Comparison of ENCODE assay signal across 18 cellular contexts in the genomic region with DNA sequence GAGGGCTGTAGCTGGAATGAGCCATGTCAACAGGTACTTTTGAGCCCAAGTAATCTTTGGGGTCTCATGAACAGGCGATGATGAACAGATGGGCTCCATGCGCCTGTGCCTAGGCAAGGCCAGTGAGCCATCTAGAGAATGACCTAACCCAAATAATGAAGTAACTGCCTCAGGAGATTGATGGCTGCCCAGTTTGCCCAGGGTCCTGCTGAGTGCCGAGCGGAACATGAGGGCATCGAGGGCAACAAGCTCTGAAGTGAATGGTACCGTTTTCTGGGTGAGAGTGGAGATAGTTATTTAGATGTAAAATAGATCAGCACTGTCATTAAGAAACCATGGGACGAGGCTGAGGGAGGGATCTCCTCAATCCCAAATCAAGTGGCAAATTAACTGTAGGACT.
DNase-seq lines count a peak whose midpoint lies in the region; ATAC-seq and TF ChIP-seq lines count a peak whose summit lies in the region.
"Had no signal": no experiment of that assay in that cellular context is flagged by ENCODE, and none has a peak within 500 bp of the region (broad histone marks: within the 10 kb centered on the region; RNA-seq: fewer than 3 reads in every experiment).

No MANE protein-coding gene starts in this region.

- H4K20me1 ChIP-seq in GM23338 (replicated peaks; ENCODE audit: insufficient read depth), result peaks cover 3% of the 10 kb centered on the region; the same call in 1 of the 2 replicates

- no peak overlapping the region for H3K4me3 Mint-ChIP-seq in activated CD8-positive, alpha-beta T cell treated with anti-CD3 and anti-CD28 coated beads for 36 hours
- H3K4me3 Mint-ChIP-seq in activated CD8-positive, alpha-beta T cell treated with anti-CD3 and anti-CD28 coated beads, Interleukin-2, amount 10 ng/mL, durations not matched to agents 7 days and 5 days, result no peak overlapping the region
- H3K4me3 Mint-ChIP-seq in GM23338 (no peak overlapping the region), mesothelial cell of epicardium (no peak overlapping the region)
- no peak overlapping the region for H3K4me3 Mint-ChIP-seq in activated naive CD8-positive, alpha-beta T cell
- H3K4me3 Mint-ChIP-seq: HFFc6 had no signal

- no peaks in the 10 kb centered on the region for H3K79me2 ChIP-seq in GM23338 (replicated peaks; ENCODE audit: insufficient read depth)

- H3K27me3 Mint-ChIP-seq in activated CD8-positive, alpha-beta T cell treated with anti-CD3 and anti-CD28 coated beads for 36 hours, result no peaks in the 10 kb centered on the region
- no peaks in the 10 kb centered on the region for H3K27me3 Mint-ChIP-seq in activated CD8-positive, alpha-beta T cell treated with anti-CD3 and anti-CD28 coated beads, Interleukin-2, amount 10 ng/mL, durations not matched to agents 7 days and 5 days (ENCODE audit: low read depth)
- H3K27me3 Mint-ChIP-seq in GM23338 (ENCODE audit: insufficient read depth, low read depth, poor library complexity), result peaks cover 22% of the 10 kb centered on the region
- H3K27me3 Mint-ChIP-seq in activated naive CD8-positive, alpha-beta T cell, result no peaks in the 10 kb centered on the region
- H3K27me3 Mint-ChIP-seq in mesothelial cell of epicardium (ENCODE audit: low read depth), result no peaks in the 10 kb centered on the region

- H3K4me2 ChIP-seq in GM23338, result no peak overlapping the region
- H3K4me2 ChIP-seq: BLaER1 treated with 17β-estradiol and CSF1 and Interleukin-3, amounts not matched to agents 10 nM and 100 nM had no signal

- in situ Hi-C loops in ACHN (cut with HindIII; ENCODE audit: low pct_ligation_motif_present, low pct_unique_long_range_greater_than_20kb, low sequenced_read_pairs), result no loop called here

- H3K36me3 Mint-ChIP-seq in activated CD8-positive, alpha-beta T cell treated with anti-CD3 and anti-CD28 coated beads for 36 hours (ENCODE audit: low read depth), result peaks cover 47% of the 10 kb centered on the region
- H3K36me3 Mint-ChIP-seq in activated CD8-positive, alpha-beta T cell treated with anti-CD3 and anti-CD28 coated beads, Interleukin-2, amount 10 ng/mL, durations not matched to agents 7 days and 5 days (ENCODE audit: low read depth), result peaks cover 62% of the 10 kb centered on the region
- peaks cover 69% of the 10 kb centered on the region for H3K36me3 Mint-ChIP-seq in GM23338 (ENCODE audit: low read depth)
- H3K36me3 Mint-ChIP-seq in activated naive CD8-positive, alpha-beta T cell, result peaks cover 15% of the 10 kb centered on the region
- peaks cover 30% of the 10 kb centered on the region for H3K36me3 Mint-ChIP-seq in mesothelial cell of epicardium

- no peaks in the 10 kb centered on the region for H3K9me2 ChIP-seq in GM23338 (ENCODE audit: insufficient read depth)

- POLR2A ChIA-PET in activated CD8-positive, alpha-beta T cell treated with anti-CD3 and anti-CD28 coated beads for 36 hours (lab: Charles Lee), result no interaction called here
- POLR2A ChIA-PET in activated CD8-positive, alpha-beta T cell treated with anti-CD3 and anti-CD28 coated beads, Interleukin-2, amount 10 ng/mL, durations not matched to agents 7 days and 5 days (lab: Charles Lee), result interaction anchor here (1.1 kb wide), 1 partner anchor 10 kb away, joined by 3 read pairs; no protein-coding TSS in a partner anchor

- no peak overlapping the region for H3K4me3 ChIP-seq in GM23338
- H3K4me3 ChIP-seq: BLaER1 treated with 17β-estradiol and CSF1 and Interleukin-3, amounts not matched to agents 10 nM and 100 nM had no signal

- peaks cover 6% of the 10 kb centered on the region; the same call in 1 of the 2 replicates for H3K4me1 ChIP-seq in GM23338 (ENCODE audit: insufficient read depth)
- H3K4me1 ChIP-seq: BLaER1 treated with 17β-estradiol and CSF1 and Interleukin-3, amounts not matched to agents 10 nM and 100 nM had no signal

- no peaks in the 10 kb centered on the region for H3K27me3 ChIP-seq in GM23338 (ENCODE audit: insufficient read depth)
- H3K27me3 ChIP-seq: BLaER1 treated with 17β-estradiol and CSF1 and Interleukin-3, amounts not matched to agents 10 nM and 100 nM had no signal

- intact Hi-C loops in activated CD8-positive, alpha-beta T cell treated with anti-CD3 and anti-CD28 coated beads for 36 hours (cut with micrococcal nuclease), result loop anchor here (10.0 kb wide), 1 partner anchor 159 kb away; no protein-coding TSS in a partner anchor

- H2AFZ ChIP-seq in GM23338, result no peak overlapping the region

- H3K9me3 Mint-ChIP-seq in activated CD8-positive, alpha-beta T cell treated with anti-CD3 and anti-CD28 coated beads for 36 hours, result no peaks in the 10 kb centered on the region
- H3K9me3 Mint-ChIP-seq in activated CD8-positive, alpha-beta T cell treated with anti-CD3 and anti-CD28 coated beads, Interleukin-2, amount 10 ng/mL, durations not matched to agents 7 days and 5 days (ENCODE audit: insufficient read depth), result no peaks in the 10 kb centered on the region
- H3K9me3 Mint-ChIP-seq in GM23338, result no peaks in the 10 kb centered on the region
- no peaks in the 10 kb centered on the region for H3K9me3 Mint-ChIP-seq in activated naive CD8-positive, alpha-beta T cell (ENCODE audit: low read depth)
- H3K9me3 Mint-ChIP-seq in mesothelial cell of epicardium, result no peaks in the 10 kb centered on the region
- H3K9me3 Mint-ChIP-seq: HFFc6 had no signal

- no peak for DNase-seq in activated CD8-positive, alpha-beta T cell treated with anti-CD3 and anti-CD28 coated beads for 36 hours
- no peak for DNase-seq in activated CD8-positive, alpha-beta T cell treated with anti-CD3 and anti-CD28 coated beads, Interleukin-2, amount 10 ng/mL, durations not matched to agents 7 days and 5 days
- DNase-seq in GM23338 (ENCODE audit: low spot score) (no peak), mesothelial cell of epicardium (ENCODE audit: low spot score in 2 of 2, unreplicated experiment in 2 of 2) (no peak), RKO (ENCODE audit: low spot score) (no peak), ACHN (no peak)
- DNase-seq: DMS 273 treated with DMSO at 0.1 percent for 48 hours, GDM1, HFFc6, MM.1S, NCI-H1092 treated with DMSO at 0.1 percent for 48 hours, NCI-H510A treated with DMSO at 0.1 percent for 48 hours, Right ventricle myocardium superior had no signal

- TF ChIP-seq CTCF in activated CD8-positive, alpha-beta T cell treated with anti-CD3 and anti-CD28 coated beads for 36 hours (IDR thresholded peaks at IDR 0.05), result no peak
- TF ChIP-seq CTCF in GM23338 (conservative IDR thresholded peaks at IDR 0.05; ENCODE audit: low read depth in 2 of 2) (no peak), mesothelial cell of epicardium (IDR thresholded peaks at IDR 0.05; ENCODE audit: unreplicated experiment) (no peak)

- no peak for ATAC-seq in activated CD8-positive, alpha-beta T cell treated with anti-CD3 and anti-CD28 coated beads for 36 hours
- no peak for ATAC-seq in activated CD8-positive, alpha-beta T cell treated with anti-CD3 and anti-CD28 coated beads, Interleukin-2, amount 10 ng/mL, durations not matched to agents 7 days and 5 days
- ATAC-seq in GM23338 (no peak), HG03521 (IDR thresholded peaks at IDR 0.05; ENCODE audit: unreplicated experiment) (no peak)
- ATAC-seq: HepG2, Panc1 had no signal

- H3F3A ChIP-seq in GM23338 (replicated peaks; ENCODE audit: low read depth), result 0 out of 2 replicates have a peak, but pooled peaks cover 4% of the 10 kb centered on the region

- peak overlapping the region; percentile 46 for H3K27ac Mint-ChIP-seq in activated CD8-positive, alpha-beta T cell treated with anti-CD3 and anti-CD28 coated beads for 36 hours
- H3K27ac Mint-ChIP-seq in activated CD8-positive, alpha-beta T cell treated with anti-CD3 and anti-CD28 coated beads, Interleukin-2, amount 10 ng/mL, durations not matched to agents 7 days and 5 days, result no peak overlapping the region
- no peak overlapping the region; the same call in 1 of the 2 replicates for H3K27ac Mint-ChIP-seq in GM23338
- H3K27ac Mint-ChIP-seq in activated naive CD8-positive, alpha-beta T cell, result peak overlapping the region; percentile 50
- peak overlapping the region; percentile 33 for H3K27ac Mint-ChIP-seq in mesothelial cell of epicardium
- H3K27ac Mint-ChIP-seq: HFFc6 had no signal

- CTCF ChIA-PET in activated CD8-positive, alpha-beta T cell treated with anti-CD3 and anti-CD28 coated beads for 36 hours (lab: Charles Lee), result interaction anchor here (1.0 to 1.8 kb wide), 4 partner anchors 10 to 160 kb away, joined by 3 to 6 read pairs (median 4); no protein-coding TSS in a partner anchor
- CTCF ChIA-PET in activated CD8-positive, alpha-beta T cell treated with anti-CD3 and anti-CD28 coated beads, Interleukin-2, amount 10 ng/mL, durations not matched to agents 7 days and 5 days (lab: Charles Lee), result interaction anchor here (1.1 kb wide), 1 partner anchor 158 kb away, joined by 3 read pairs; no protein-coding TSS in a partner anchor

- H3K27ac ChIP-seq in GM23338 (ENCODE audit: low read depth), result peak overlapping the region; percentile 59; the same call in 1 of the 2 replicates
- H3K27ac ChIP-seq: BLaER1 treated with 17β-estradiol and CSF1 and Interleukin-3, amounts not matched to agents 10 nM and 100 nM had no signal

- H3K36me3 ChIP-seq in GM23338 (ENCODE audit: insufficient read depth), result peaks cover 18% of the 10 kb centered on the region

- no peaks in the 10 kb centered on the region for H3K4me1 Mint-ChIP-seq in activated CD8-positive, alpha-beta T cell treated with anti-CD3 and anti-CD28 coated beads for 36 hours (ENCODE audit: low read depth)
- H3K4me1 Mint-ChIP-seq in activated CD8-positive, alpha-beta T cell treated with anti-CD3 and anti-CD28 coated beads, Interleukin-2, amount 10 ng/mL, durations not matched to agents 7 days and 5 days (ENCODE audit: low read depth), result no peaks in the 10 kb centered on the region
- H3K4me1 Mint-ChIP-seq in GM23338 (peaks cover 19% of the 10 kb centered on the region), mesothelial cell of epicardium (no peaks in the 10 kb centered on the region)
- peaks cover 1% of the 10 kb centered on the region for H3K4me1 Mint-ChIP-seq in activated naive CD8-positive, alpha-beta T cell (ENCODE audit: low read depth)

TF ChIP-seq in GM23338, 12 proteins besides CTCF, POLR2A, EP300 and RAD21 (continues in another document):
- no peak for TF ChIP-seq STAT1 (IDR thresholded peaks at IDR 0.05; ENCODE audit: unreplicated experiment)
- no peak for TF ChIP-seq NANOG (IDR thresholded peaks at IDR 0.05; ENCODE audit: borderline replicate concordance)
- TF ChIP-seq, protein P1, sequence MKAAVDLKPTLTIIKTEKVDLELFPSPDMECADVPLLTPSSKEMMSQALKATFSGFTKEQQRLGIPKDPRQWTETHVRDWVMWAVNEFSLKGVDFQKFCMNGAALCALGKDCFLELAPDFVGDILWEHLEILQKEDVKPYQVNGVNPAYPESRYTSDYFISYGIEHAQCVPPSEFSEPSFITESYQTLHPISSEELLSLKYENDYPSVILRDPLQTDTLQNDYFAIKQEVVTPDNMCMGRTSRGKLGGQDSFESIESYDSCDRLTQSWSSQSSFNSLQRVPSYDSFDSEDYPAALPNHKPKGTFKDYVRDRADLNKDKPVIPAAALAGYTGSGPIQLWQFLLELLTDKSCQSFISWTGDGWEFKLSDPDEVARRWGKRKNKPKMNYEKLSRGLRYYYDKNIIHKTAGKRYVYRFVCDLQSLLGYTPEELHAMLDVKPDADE (IDR thresholded peaks at IDR 0.05), result no peak
- TF ChIP-seq POLR2AphosphoS5 (IDR thresholded peaks at IDR 0.05; ENCODE audit: low read depth), result no peak
- TF ChIP-seq ZNF114 (CRISPR knock-in tag; IDR thresholded peaks at IDR 0.05), result no peak

Comparison
In these comparisons a context has a peak if more than half of its experiments do, and no peak if none do; other contexts are left out.
1. H3K27ac Mint-ChIP-seq: peak in activated CD8-positive, alpha-beta T cell treated with anti-CD3 and anti-CD28 coated beads for 36 hours (single experiment), activated naive CD8-positive, alpha-beta T cell (single experiment) and mesothelial cell of epicardium (single experiment); none in activated CD8-positive, alpha-beta T cell treated with anti-CD3 and anti-CD28 coated beads, Interleukin-2, amount 10 ng/mL, durations not matched to agents 7 days and 5 days (single experiment) and GM23338 (single experiment).